11 cellular contexts compared by ENCODE assay signal in genomic region chr20:46350986-46351267, GRCh38. TPM values are rescaled to one million over a fixed set of nuclear protein-coding genes. Genes with fewer than 3 reads are reported as not detected.
A peak's percentile ranks its signal among the peaks of the same experiment; 100 is the strongest.
DNase-seq lines count a peak whose midpoint lies in the region; ATAC-seq and TF ChIP-seq lines count a peak whose summit lies in the region.
"Had no signal": no experiment of that assay in that cellular context is flagged by ENCODE, and none has a peak within 500 bp of the region (broad histone marks: within the 10 kb centered on the region; RNA-seq: fewer than 3 reads in every experiment).

No MANE protein-coding gene starts in this region.

- H2BK5ac ChIP-seq in trophoblast cell (ENCODE audit: low read depth, low read length, poor library complexity), result no peak overlapping the region

- H3K4me2 ChIP-seq in PC-9, result no peak overlapping the region
- no peak overlapping the region for H3K4me2 ChIP-seq in trophoblast cell (ENCODE audit: low read length)

- H3K4me3 ChIP-seq in PC-9 (no peak overlapping the region), trophoblast cell (ENCODE audit: low read depth, low read length) (no peak overlapping the region), left lung (no peak overlapping the region), right atrium auricular region (no peak overlapping the region), vagina (no peak overlapping the region)

- no peak overlapping the region for H4K91ac ChIP-seq in trophoblast cell (ENCODE audit: low read depth, low read length)

- TF ChIP-seq POLR2A in vagina (IDR thresholded peaks at IDR 0.05), result no peak

- H3K27ac ChIP-seq in PC-9 (no peak overlapping the region), trophoblast cell (ENCODE audit: low read depth, low read length) (peak overlapping the region; percentile 7), left lung (no peak overlapping the region), right atrium auricular region (no peak overlapping the region), vagina (no peak overlapping the region)
- H3K27ac ChIP-seq: neutrophil had no signal

- H2BK120ac ChIP-seq in trophoblast cell (ENCODE audit: insufficient read depth, low read length, poor library complexity), result no peak overlapping the region

- H2AFZ ChIP-seq in PC-9 (no peak overlapping the region), trophoblast cell (ENCODE audit: insufficient read depth, low read length, poor library complexity) (no peak overlapping the region)

- CTCF ChIA-PET in PC-9 (lab: Charles Lee), result no interaction called here

- TSS peak; percentile 94 for BruUV-seq in PC-9 (replicated peaks; lab: Mats Ljungman, UMichigan)

- TF ChIP-seq CTCF in PC-9 (conservative IDR thresholded peaks at IDR 0.05) (no peak), left lung (IDR thresholded peaks at IDR 0.05) (no peak), right atrium auricular region (IDR thresholded peaks at IDR 0.05) (no peak), vagina (IDR thresholded peaks at IDR 0.05) (no peak)

- no peak overlapping the region for H2BK12ac ChIP-seq in trophoblast cell (ENCODE audit: low read length)

- ATAC-seq in GM18498 (IDR thresholded peaks at IDR 0.05; ENCODE audit: unreplicated experiment) (peak; percentile 7), GM21390 (IDR thresholded peaks at IDR 0.05; ENCODE audit: unreplicated experiment) (no peak), left lung (no peak)

- no peak overlapping the region for H3K23ac ChIP-seq in trophoblast cell (ENCODE audit: low read length)

- peaks cover 11% of the 10 kb centered on the region; the same call in 1 of the 2 replicates for H4K20me1 ChIP-seq in PC-9 (ENCODE audit: insufficient read depth)

- H4K12ac ChIP-seq in trophoblast cell (ENCODE audit: low read depth, low read length), result peak overlapping the region; percentile 43

- H3K9me2 ChIP-seq in PC-9 (ENCODE audit: insufficient read depth), result no peaks in the 10 kb centered on the region

- peaks cover 3% of the 10 kb centered on the region for H3F3A ChIP-seq in PC-9 (ENCODE audit: insufficient read depth, low read depth)

- H3K27me3 ChIP-seq in PC-9 (ENCODE audit: insufficient read depth, low read depth) (no peaks in the 10 kb centered on the region), trophoblast cell (ENCODE audit: insufficient read depth, low read length) (no peaks in the 10 kb centered on the region), left lung (no peaks in the 10 kb centered on the region), right atrium auricular region (no peaks in the 10 kb centered on the region), vagina (no peaks in the 10 kb centered on the region)
- H3K27me3 ChIP-seq: neutrophil had no signal

- no peak overlapping the region for H3K9ac ChIP-seq in trophoblast cell (ENCODE audit: low read length)

- H2AK5ac ChIP-seq in trophoblast cell (ENCODE audit: low read length), result no peak overlapping the region

- no peak overlapping the region for H3K14ac ChIP-seq in trophoblast cell (ENCODE audit: low read length)

- H3K9me3 ChIP-seq in PC-9 (ENCODE audit: insufficient read depth, low read depth) (no peaks in the 10 kb centered on the region), trophoblast cell (ENCODE audit: insufficient read depth, low read depth, low read length) (no peaks in the 10 kb centered on the region), left lung (no peaks in the 10 kb centered on the region), right atrium auricular region (no peaks in the 10 kb centered on the region), vagina (no peaks in the 10 kb centered on the region)
- H3K9me3 ChIP-seq: neutrophil had no signal

- H3K79me1 ChIP-seq in trophoblast cell (ENCODE audit: low read length), result peaks cover 6% of the 10 kb centered on the region

- H3K79me2 ChIP-seq in PC-9 (ENCODE audit: low read depth) (no peaks in the 10 kb centered on the region), trophoblast cell (ENCODE audit: control insufficient read depth, insufficient read depth, low read length, poor library complexity) (no peaks in the 10 kb centered on the region)

- POLR2A ChIA-PET in PC-9 (lab: Charles Lee; ENCODE audit: unreplicated experiment), result no interaction called here

- H3K4me1 ChIP-seq in PC-9 (replicated peaks; ENCODE audit: insufficient read depth) (no peaks in the 10 kb centered on the region; the same call in 1 of the 2 replicates), trophoblast cell (ENCODE audit: control insufficient read depth in 1 of 2, insufficient read depth in 2 of 2, low read length in 2 of 2) (peaks cover 9 to 12% of the 10 kb centered on the region in 2 experiments), left lung (peaks cover 0 to 15% of the 10 kb centered on the region in 2 donors), right atrium auricular region (peaks cover 0 to 19% of the 10 kb centered on the region in 2 donors), vagina (peaks cover 4% of the 10 kb centered on the region)

- no peak overlapping the region for H3K18ac ChIP-seq in trophoblast cell (ENCODE audit: low read length)

- intact Hi-C loops in PC-9 (cut with micrococcal nuclease; ENCODE audit: unreplicated experiment), result loop anchor here (1.0 kb wide), 1 partner anchor 12 kb away; no protein-coding TSS in a partner anchor
- intact Hi-C loops in left lung (cut with DNase I), result no loop called here
- intact Hi-C loops in vagina (cut with DNase I), result no loop called here

- H3K36me3 ChIP-seq in PC-9 (ENCODE audit: low read depth) (no peaks in the 10 kb centered on the region; the same call in 1 of the 2 replicates), trophoblast cell (ENCODE audit: control insufficient read depth in 1 of 2, insufficient read depth in 2 of 2, low read length in 2 of 2) (peaks cover 18 to 21% of the 10 kb centered on the region in 2 experiments), left lung (peaks cover 0 to 79% of the 10 kb centered on the region in 2 donors), right atrium auricular region (no peaks in the 10 kb centered on the region), vagina (peaks cover 0 to 21% of the 10 kb centered on the region in 2 donors)

- H3K4ac ChIP-seq in trophoblast cell (ENCODE audit: low read depth, low read length), result no peak overlapping the region

- H4K8ac ChIP-seq in trophoblast cell (ENCODE audit: low read depth, low read length), result peak overlapping the region; percentile 15

- DNase-seq in PC-9, result no peak
- DNase-seq in ecto neural progenitor cell (ENCODE audit: low spot score), result peak; percentile 69
- DNase-seq in trophoblast cell, result no peak
- no peak for DNase-seq in left lung
- no peak for DNase-seq in right atrium auricular region (ENCODE audit: low spot score)
- DNase-seq in vagina (ENCODE audit: extremely low spot score in 2 of 2), result no peak
- DNase-seq: activated CD4-positive, CD25-positive, alpha-beta regulatory T cell treated with anti-CD3 and anti-CD28 coated beads, Interleukin-2, amount 50 U/mL, for 72 hours; Kasumi-1 had no signal

- no CpG with 5 or more reads among the region's 8 CpGs for WGBS in trophoblast cell (ENCODE audit: extremely low coverage, insufficient coverage, insufficient read length)

RNA-seq across cellular contexts. Expression of gene CDH22, which starts 42.6 kb away (rescaled TPM):
- total RNA-seq in PC-9 (2021) (not detected in 2 replicates), left lung (under 1 TPM in 1 of 2 donors, not detected in 1; 0.26 TPM), right atrium auricular region (1 to 10 TPM in 1 of 2 donors, under 1 TPM in 1; 0.67 to 4.4 TPM), vagina (1.7 TPM)
- polyA plus RNA-seq in trophoblast cell (2013), result 0.01 TPM in 1 of 2 replicates, not detected in the other

RNA-seq across cellular contexts. Expression of gene ELMO2, which starts 55.5 kb away (rescaled TPM):
- total RNA-seq in PC-9 (2021) (29.4 and 32.1 TPM in 2 replicates), left lung (10 to 100 TPM; 56.2 to 58.3 TPM), right atrium auricular region (10 to 100 TPM; 29.4 to 32.7 TPM), vagina (73.9 TPM)
- polyA plus RNA-seq in trophoblast cell (2013), result 19.9 and 20.1 TPM in 2 replicates
